Comparison of ENCODE assay signal across 17 cellular contexts in the genomic region with DNA sequence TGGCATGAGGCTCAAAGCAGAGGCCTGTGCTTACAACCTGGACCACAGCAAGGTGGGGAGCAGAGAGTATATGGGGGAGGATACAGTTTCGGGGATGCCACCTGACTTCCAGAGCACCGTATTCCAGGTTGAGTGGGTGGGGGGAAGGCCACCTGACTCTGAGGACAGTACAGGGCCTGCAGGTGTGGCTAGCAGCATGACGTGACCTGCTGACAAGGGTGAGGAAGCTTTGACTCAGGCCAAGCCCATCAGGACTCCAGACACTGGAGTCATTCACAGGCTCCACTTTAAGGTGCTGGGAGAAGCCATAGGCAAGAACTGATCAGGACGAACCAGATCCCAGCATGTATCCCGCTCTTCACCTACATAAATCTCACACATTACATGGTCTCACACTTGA. TPM values are rescaled to one million over a fixed set of nuclear protein-coding genes. Genes with fewer than 3 reads are reported as not detected.
A peak's percentile ranks its signal among the peaks of the same experiment; 100 is the strongest.
DNase-seq lines count a peak whose midpoint lies in the region; ATAC-seq and TF ChIP-seq lines count a peak whose summit lies in the region.
"Had no signal": no experiment of that assay in that cellular context is flagged by ENCODE, and none has a peak within 500 bp of the region (broad histone marks: within the 10 kb centered on the region; RNA-seq: fewer than 3 reads in every experiment).

No MANE protein-coding gene starts in this region.

- H3K4me1 ChIP-seq in HUES6 (ENCODE audit: control insufficient read depth, insufficient read depth, low read length) = peaks cover 34% of the 10 kb centered on the region
- H3K4me1 ChIP-seq in mammary epithelial cell (ENCODE audit: insufficient read depth, low read length) = peaks cover 60% of the 10 kb centered on the region
- H3K4me1 ChIP-seq: uterus had no signal

- no peaks in the 10 kb centered on the region for H3K79me2 ChIP-seq in mammary epithelial cell (ENCODE audit: insufficient read depth, low read length)

- CTCF ChIA-PET in AG04450 (lab: Charles Lee) = interaction anchor here (1.2 to 1.4 kb wide), 2 partner anchors 12 to 60 kb away, joined by 3 to 4 read pairs; no protein-coding TSS in a partner anchor
- CTCF ChIA-PET in mammary epithelial cell (lab: Charles Lee; ENCODE audit: low non-redundant PET) = interaction anchor here (0.6 to 0.7 kb wide), 2 partner anchors 50 to 171 kb away, joined by 5 to 6 read pairs; no protein-coding TSS in a partner anchor

- no peaks in the 10 kb centered on the region for H3K9me3 ChIP-seq in AG04450 (ENCODE audit: control insufficient read depth, insufficient read depth, low read length)
- no peaks in the 10 kb centered on the region for H3K9me3 ChIP-seq in HUES6 (ENCODE audit: control insufficient read depth, insufficient read depth, low read depth, low read length)
- no peaks in the 10 kb centered on the region for H3K9me3 ChIP-seq in mammary epithelial cell (replicated peaks; ENCODE audit: insufficient read depth, low read length)
- H3K9me3 ChIP-seq: uterus had no signal

- H3K4me3 Mint-ChIP-seq in naive thymus-derived CD8-positive, alpha-beta T cell = no peak overlapping the region
- H3K4me3 Mint-ChIP-seq: activated naive CD8-positive, alpha-beta T cell treated with anti-CD3 and anti-CD28 coated beads, Interleukin-2, amount 10 ng/mL, durations not matched to agents 7 days and 5 days had no signal

- H3K27ac ChIP-seq in AG04450 (ENCODE audit: low read depth, low read length) (peak overlapping the region; percentile 59), HUES6 (ENCODE audit: low read depth, low read length) (peak overlapping the region; percentile 15; the same call in 1 of the 2 replicates), mammary epithelial cell (ENCODE audit: insufficient read depth, low read depth, low read length) (peak overlapping the region; percentile 100)
- H3K27ac ChIP-seq: uterus had no signal

- peaks cover 17 to 46% (median 39%) of the 10 kb centered on the region in 4 donors for H3K4me1 Mint-ChIP-seq in naive thymus-derived CD8-positive, alpha-beta T cell

- DNase-seq in AG04450 (ENCODE audit: low read depth, low spot score) (no peak), mammary epithelial cell (peak; percentile 97), omental fat pad (ENCODE audit: low spot score) (no peak), dedifferentiated amniotic fluid mesenchymal stem cell (ENCODE audit: extremely low spot score) (no peak)
- no peak for DNase-seq in naive thymus-derived CD8-positive, alpha-beta T cell
- no peak for DNase-seq in activated CD4-positive, CD25-positive, alpha-beta regulatory T cell (lab: John Stamatoyannopoulos, UW)
- DNase-seq in effector CD4-positive, alpha-beta T cell = no peak
- DNase-seq: activated naive CD8-positive, alpha-beta T cell treated with anti-CD3 and anti-CD28 coated beads, Interleukin-2, amount 10 ng/mL, durations not matched to agents 7 days and 5 days; NCI-H1105; NCI-H446 treated with DMSO at 0.1 percent for 48 hours; stimulated activated CD4-positive, alpha-beta T cell treated with anti-CD3 and anti-CD28 coated beads, Interleukin-15, amount 100 ng/mL, for 24 hours; T-helper 9 cell; uterus had no signal

- TF ChIP-seq CTCF in AG04450 (IDR thresholded peaks at IDR 0.05; ENCODE audit: low read depth, low read length) = no peak
- no peak for TF ChIP-seq CTCF in mammary epithelial cell (conservative IDR thresholded peaks at IDR 0.05 in 1 of 2, IDR thresholded peaks at IDR 0.05 in 1 of 2; ENCODE audit: extremely low read depth in 1 of 2, insufficient read depth in 1 of 2, low read depth in 1 of 2, low read length in 2 of 2)
- TF ChIP-seq CTCF in omental fat pad (IDR thresholded peaks at IDR 0.05) = no peak

- H4K20me1 ChIP-seq in mammary epithelial cell (ENCODE audit: insufficient read depth, low read length) = no peaks in the 10 kb centered on the region

- H3K9ac ChIP-seq in HUES6 (ENCODE audit: low read length) = no peak overlapping the region
- peak overlapping the region; percentile 98 for H3K9ac ChIP-seq in mammary epithelial cell (ENCODE audit: insufficient read depth, low read length)

- no TSS peak for BruUV-seq in mammary epithelial cell (replicated peaks; lab: Mats Ljungman, UMichigan)

- POLR2A ChIA-PET in AG04450 (lab: Yijun Ruan, JAX) = no interaction called here
- POLR2A ChIA-PET in naive thymus-derived CD8-positive, alpha-beta T cell (lab: Charles Lee) = no interaction called here

- peak overlapping the region; percentile 58 for H3K4me2 ChIP-seq in mammary epithelial cell (ENCODE audit: insufficient read depth, low read depth, low read length)

- H2AFZ ChIP-seq in mammary epithelial cell (ENCODE audit: low read depth, low read length) = peak overlapping the region; percentile 10

- no peak for ATAC-seq in naive thymus-derived CD8-positive, alpha-beta T cell
- no peak for ATAC-seq in omental fat pad (ENCODE audit: low FRiP score)
- ATAC-seq: left lobe of liver had no signal

- H3K27me3 ChIP-seq in AG04450 (ENCODE audit: control insufficient read depth, insufficient read depth, low read length) = no peaks in the 10 kb centered on the region
- H3K27me3 ChIP-seq in HUES6 (ENCODE audit: control insufficient read depth, insufficient read depth, low read length) = no peaks in the 10 kb centered on the region
- no peaks in the 10 kb centered on the region for H3K27me3 ChIP-seq in mammary epithelial cell (ENCODE audit: insufficient read depth, low read length)
- H3K27me3 ChIP-seq: uterus had no signal

- H3K36me3 ChIP-seq in HUES6 (ENCODE audit: control insufficient read depth, insufficient read depth, low read length) (peaks cover 6% of the 10 kb centered on the region; the same call in 1 of the 2 replicates), mammary epithelial cell (ENCODE audit: insufficient read depth, low read length) (peaks cover 13% of the 10 kb centered on the region)
- H3K36me3 ChIP-seq: uterus had no signal

- dilution Hi-C loops in mammary epithelial cell (cut with HindIII; ENCODE audit: low sequenced_read_pairs) = loop anchor here (5.0 kb wide), 1 partner anchor 54 kb away; no protein-coding TSS in a partner anchor

- H3K4me3 ChIP-seq in AG04450 (ENCODE audit: low read depth, low read length) (no peak overlapping the region), HUES6 (ENCODE audit: low read depth, low read length) (no peak overlapping the region), mammary epithelial cell (replicated peaks in 1 of 3; ENCODE audit: insufficient read depth in 1 of 3, low read depth in 2 of 3, low read length in 3 of 3) (no peak overlapping the region)
- H3K4me3 ChIP-seq: uterus had no signal

- H3K27ac Mint-ChIP-seq in naive thymus-derived CD8-positive, alpha-beta T cell = peak overlapping the region in 9 of 10 donors; percentile 19 to 82 (median 64)

- intact Hi-C loops in mammary epithelial cell (cut with micrococcal nuclease) = loop anchor here (1.0 to 10.0 kb wide), 6 partner anchors 14 to 391 kb away; a partner anchor contains a TSS

- H3K9me3 Mint-ChIP-seq in naive thymus-derived CD8-positive, alpha-beta T cell = no peaks in the 10 kb centered on the region
- H3K9me3 Mint-ChIP-seq: activated naive CD8-positive, alpha-beta T cell treated with anti-CD3 and anti-CD28 coated beads, Interleukin-2, amount 10 ng/mL, durations not matched to agents 7 days and 5 days had no signal

- peaks cover 4 to 76% (median 20%) of the 10 kb centered on the region in 3 donors for H3K36me3 Mint-ChIP-seq in naive thymus-derived CD8-positive, alpha-beta T cell

- H3K27me3 Mint-ChIP-seq in naive thymus-derived CD8-positive, alpha-beta T cell = no peaks in the 10 kb centered on the region
- H3K27me3 Mint-ChIP-seq: activated naive CD8-positive, alpha-beta T cell treated with anti-CD3 and anti-CD28 coated beads, Interleukin-2, amount 10 ng/mL, durations not matched to agents 7 days and 5 days had no signal

- 0% methylated on average over 3 of the region's 5 CpGs for WGBS in mammary epithelial cell (ENCODE audit: low coverage, missing lambda C conversion rate)

- in situ Hi-C loops in mammary epithelial cell (cut with MboI; ENCODE audit: low sequenced_read_pairs in 2 of 2) = no loop called here

RNA-seq across cellular contexts. Expression of a gene that starts 34.6 kb away (rescaled TPM):
- polyA plus RNA-seq in AG04450 (2011; rRNA removed) = not detected in 2 replicates
- polyA minus RNA-seq in AG04450 (2011; rRNA and poly(A)+ RNA removed) = not detected in 2 replicates
- under 1 TPM in 1 of 2 donors, not detected in 1; 0.33 TPM for total RNA-seq in mammary epithelial cell
- 0.03 TPM for polyA plus RNA-seq in mammary epithelial cell
- polyA minus RNA-seq in mammary epithelial cell = not detected
- 10 to 100 TPM; 48.1 to 52.3 TPM for total RNA-seq in naive thymus-derived CD8-positive, alpha-beta T cell
- 10 to 100 TPM; 66.6 to 98.7 (median 88.3) TPM for polyA plus RNA-seq in naive thymus-derived CD8-positive, alpha-beta T cell
- 1 to 10 TPM in 2 of 4 donors, under 1 TPM in 1, not detected in 1; 0.38 to 2.6 (median 1.1) TPM for total RNA-seq in omental fat pad
- total RNA-seq: glomerular endothelial cell, left lobe of liver had no signal
- polyA plus RNA-seq: neural cell had no signal

Comparison
In these comparisons a context has a peak if more than half of its experiments do, and no peak if none do; other contexts are left out.
1. H3K27ac ChIP-seq: peak in every context shown above with its lines; median percentile 100 in mammary epithelial cell; 59 in AG04450; 15 in HUES6.
2. RNA of a gene that starts 34.6 kb away (total RNA-seq): 48.1 to 52.3 TPM in naive thymus-derived CD8-positive, alpha-beta T cell; 0.38 to 2.6 TPM in omental fat pad and 0.33 TPM in mammary epithelial cell; every median in the first group is over 10 times any median in the second.